ENCODE assay signal across 9 cellular contexts in the genomic region with DNA sequence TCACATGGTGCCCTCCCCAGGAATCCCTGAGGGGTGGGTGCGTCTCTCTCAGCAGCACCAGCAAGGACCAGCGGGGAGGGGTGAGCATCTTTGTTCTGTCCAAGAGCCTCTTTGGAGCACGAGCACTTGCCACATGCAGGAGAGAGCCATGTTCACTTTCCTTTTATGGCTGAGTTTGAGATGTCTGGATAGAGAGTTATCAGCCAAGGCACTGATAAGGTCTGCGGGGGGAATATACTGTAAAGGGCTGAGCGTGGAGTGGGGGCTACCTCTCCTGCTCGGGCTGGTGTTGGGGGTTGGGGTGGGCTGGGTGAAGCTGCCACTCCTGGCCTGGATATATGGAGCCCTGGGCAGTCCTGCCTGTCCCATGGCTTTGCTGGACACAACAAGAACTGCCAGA. TPM values are rescaled to one million over a fixed set of nuclear protein-coding genes. Genes with fewer than 3 reads are reported as not detected.
"Had no signal": no experiment of that assay in that cellular context is flagged by ENCODE, and none has a peak within 500 bp of the region (broad histone marks: within the 10 kb centered on the region; RNA-seq: fewer than 3 reads in every experiment).

No MANE protein-coding gene starts in this region.

- H2AFZ ChIP-seq: GM23338 had no signal

- FAIRE-seq: H54, HepG2 had no signal

- H3K27ac ChIP-seq: HL-60 had no signal

- H3K4me2 ChIP-seq: GM23338 had no signal

- H3K4me3 ChIP-seq: GM23338 had no signal

- DNase-seq: HCEC 1CT, HFFc6 had no signal

RNA-seq across cellular contexts. Expression of gene CCDC188, which starts 34.9 kb away (rescaled TPM):
- total RNA-seq: GM23338, H1, H9, HepG2 had no signal
- polyA plus RNA-seq: GM23338, H1, HepG2, IgD-negative memory B cell had no signal
